In genomic region chr11:102486584-102486983, GRCh38 we compare ENCODE assay signal across 21 cellular contexts. TPM values are rescaled to one million over a fixed set of nuclear protein-coding genes. Genes with fewer than 3 reads are reported as not detected.
DNase-seq lines count a peak whose midpoint lies in the region; ATAC-seq, FAIRE-seq and TF ChIP-seq lines count a peak whose summit lies in the region.
"Had no signal": no experiment of that assay in that cellular context is flagged by ENCODE, and none has a peak within 500 bp of the region (broad histone marks: within the 10 kb centered on the region; RNA-seq: fewer than 3 reads in every experiment).

No MANE protein-coding gene starts in this region.

- DNase-seq in GM19239 (ENCODE audit: insufficient read length, low spot score) (no peak), GM23338 (ENCODE audit: low spot score) (peak; percentile 37), IMR-90 (no peak), endodermal cell (no peak), prostate gland (ENCODE audit: low spot score) (no peak), NCI-H82 treated with DMSO at 0.1 percent for 48 hours (lab: John Stamatoyannopoulos, UW; ENCODE audit: unreplicated experiment) (no peak), NK-92 (lab: John Stamatoyannopoulos, UW; ENCODE audit: unreplicated experiment) (no peak), CD1c-positive myeloid dendritic cell (ENCODE audit: extremely low spot score) (no peak)
- DNase-seq: C1 segment of cervical spinal cord; CD4-positive, CD25-positive, alpha-beta regulatory T cell; CD8-positive, alpha-beta T cell; DMS 273 treated with DMSO at 0.1 percent for 48 hours; DMS79; EL; GDM1; GM23248; HFFc6 had no signal

- H3K4me1 ChIP-seq in GM23338 (ENCODE audit: insufficient read depth): no peaks in the 10 kb centered on the region
- peaks cover 3% of the 10 kb centered on the region for H3K4me1 ChIP-seq in IMR-90 (ENCODE audit: control insufficient read depth, insufficient read depth, low read length)
- peaks cover 2% of the 10 kb centered on the region for H3K4me1 ChIP-seq in endodermal cell (ENCODE audit: control insufficient read depth, insufficient read depth, low read length)
- H3K4me1 ChIP-seq in prostate gland (replicated peaks): no peaks in the 10 kb centered on the region

- H3K27me3 ChIP-seq in GM23338 (ENCODE audit: insufficient read depth) (no peaks in the 10 kb centered on the region), IMR-90 (ENCODE audit: control insufficient read depth, insufficient read depth, low read length) (no peaks in the 10 kb centered on the region; the same call in 1 of the 2 replicates), endodermal cell (ENCODE audit: control insufficient read depth, insufficient read depth, low read length, poor library complexity, severe bottlenecking) (no peaks in the 10 kb centered on the region), prostate gland (replicated peaks; ENCODE audit: insufficient read depth) (no peaks in the 10 kb centered on the region)

- no peaks in the 10 kb centered on the region for H3K79me1 ChIP-seq in IMR-90 (ENCODE audit: low read depth in 1 of 2, low read length in 2 of 2)

- H3K4ac ChIP-seq in IMR-90 (ENCODE audit: low read depth, low read length): no peak overlapping the region

- H3K4me3 ChIP-seq in GM23338 (no peak overlapping the region), IMR-90 (ENCODE audit: insufficient read depth, low read depth, low read length) (no peak overlapping the region), endodermal cell (ENCODE audit: low read length) (no peak overlapping the region), prostate gland (no peak overlapping the region)
- H3K4me3 ChIP-seq: GM12878, GM23248, HAP-1 had no signal

- no peak for TF ChIP-seq POLR2A in IMR-90 (IDR thresholded peaks at IDR 0.05; ENCODE audit: low read depth, low read length)
- TF ChIP-seq POLR2A in prostate gland (IDR thresholded peaks at IDR 0.05): no peak

- H3K9ac ChIP-seq in IMR-90 (ENCODE audit: low read depth, low read length) (no peak overlapping the region), endodermal cell (ENCODE audit: extremely low read depth, low read length, poor library complexity, severe bottlenecking) (no peak overlapping the region)
- H3K9ac ChIP-seq: GM23248 had no signal

- dilution Hi-C loops in IMR-90 (cut with HindIII; ENCODE audit: low sequenced_read_pairs, unreplicated experiment): no loop called here

- FAIRE-seq in GM19239 (lab: Jason Lieb, UNC): peak; percentile 45
- FAIRE-seq: D721Med, GM12878 had no signal

- no peak overlapping the region for H4K91ac ChIP-seq in IMR-90 (ENCODE audit: insufficient read depth, low read depth, low read length)

- no peak overlapping the region for H2AK5ac ChIP-seq in IMR-90 (ENCODE audit: low read depth, low read length)

- H3F3A ChIP-seq in GM23338 (replicated peaks; ENCODE audit: low read depth): no peaks in the 10 kb centered on the region

- CTCF ChIA-PET in IMR-90 (lab: Yijun Ruan, JAX): no interaction called here

- no peak for TF ChIP-seq RAD21 in IMR-90 (IDR thresholded peaks at IDR 0.05; ENCODE audit: low read length)

- no TSS peak for BruUV-seq in IMR-90 (replicated peaks; lab: Mats Ljungman, UMichigan)

- H3K9me3 Mint-ChIP-seq in GM23338: no peaks in the 10 kb centered on the region
- no peaks in the 10 kb centered on the region for H3K9me3 Mint-ChIP-seq in endodermal cell
- H3K9me3 Mint-ChIP-seq: CD4-positive, CD25-positive, alpha-beta regulatory T cell; CD8-positive, alpha-beta T cell; HFFc6 had no signal

- H2BK15ac ChIP-seq in IMR-90 (ENCODE audit: low read depth, low read length): no peak overlapping the region

- no peaks in the 10 kb centered on the region for H3K9me1 ChIP-seq in IMR-90 (ENCODE audit: insufficient read depth, low read length)

- no peaks in the 10 kb centered on the region for H3K9me3 ChIP-seq in IMR-90 (ENCODE audit: control insufficient read depth, insufficient read depth, low read length)
- no peaks in the 10 kb centered on the region for H3K9me3 ChIP-seq in endodermal cell (ENCODE audit: control insufficient read depth, low read length)
- no peaks in the 10 kb centered on the region for H3K9me3 ChIP-seq in prostate gland
- H3K9me3 ChIP-seq: HAP-1 had no signal

- no peak overlapping the region for H2BK120ac ChIP-seq in IMR-90 (ENCODE audit: low read depth, low read length)

- H3K56ac ChIP-seq in IMR-90 (ENCODE audit: extremely low read depth, insufficient read depth, low read length): no peak overlapping the region

- no peaks in the 10 kb centered on the region for H3K36me3 ChIP-seq in GM23338 (ENCODE audit: insufficient read depth)
- H3K36me3 ChIP-seq in IMR-90 (ENCODE audit: control insufficient read depth, insufficient read depth, low read length): no peaks in the 10 kb centered on the region
- no peaks in the 10 kb centered on the region for H3K36me3 ChIP-seq in endodermal cell (ENCODE audit: control insufficient read depth, insufficient read depth, low read length)
- H3K36me3 ChIP-seq in prostate gland: no peaks in the 10 kb centered on the region
- H3K36me3 ChIP-seq: HAP-1 had no signal

- H3K4me2 ChIP-seq in GM23338 (no peak overlapping the region), IMR-90 (ENCODE audit: low read depth, low read length) (no peak overlapping the region)

- H3K4me3 Mint-ChIP-seq in GM23338 (no peak overlapping the region), endodermal cell (no peak overlapping the region)
- H3K4me3 Mint-ChIP-seq: CD4-positive, CD25-positive, alpha-beta regulatory T cell; CD8-positive, alpha-beta T cell; HFFc6 had no signal

- H2BK20ac ChIP-seq in IMR-90 (ENCODE audit: low read depth, low read length): no peak overlapping the region

- H3K27ac ChIP-seq in GM23338 (ENCODE audit: low read depth) (no peak overlapping the region), IMR-90 (ENCODE audit: insufficient read depth, low read length) (no peak overlapping the region), endodermal cell (ENCODE audit: low read depth, low read length) (no peak overlapping the region), prostate gland (no peak overlapping the region)
- H3K27ac ChIP-seq: GM23248 had no signal

- H4K20me1 ChIP-seq in GM23338 (replicated peaks; ENCODE audit: insufficient read depth) (no peaks in the 10 kb centered on the region), IMR-90 (ENCODE audit: insufficient read depth, low read length) (no peaks in the 10 kb centered on the region)

- 100% methylated on average over 1 of the region's 2 CpGs; no CpG with 5 or more reads in 1 of the 2 experiments for WGBS in IMR-90 (ENCODE audit: extremely low coverage in 2 of 2, insufficient read length in 1 of 2), 2 experiments
- 88 to 100% methylated on average over 1 to 2 of the region's 2 CpGs for WGBS in endodermal cell (ENCODE audit: insufficient coverage in 1 of 2, insufficient read length in 1 of 2), 2 experiments
- WGBS in prostate gland: 90% methylated on average over 2 of the region's 2 CpGs

- H3K18ac ChIP-seq in IMR-90 (ENCODE audit: low read depth, low read length): no peak overlapping the region

- in situ Hi-C loops in IMR-90 (cut with MboI; ENCODE audit: low sequenced_read_pairs): loop anchor here (25.0 kb wide), 1 partner anchor 1049 kb away; no protein-coding TSS in a partner anchor

- H2AK9ac ChIP-seq in IMR-90 (replicated peaks; ENCODE audit: low read depth, low read length, poor library complexity): no peak overlapping the region

- TF ChIP-seq CTCF in GM23338 (conservative IDR thresholded peaks at IDR 0.05; ENCODE audit: low read depth in 2 of 2) (peak in 1 of 2 experiments; percentile 15; a peak in 1 of 4 replicates), IMR-90 (conservative IDR thresholded peaks at IDR 0.05; ENCODE audit: low read depth, low read length) (no peak), endodermal cell (conservative IDR thresholded peaks at IDR 0.05) (peak; percentile 58), prostate gland (IDR thresholded peaks at IDR 0.05) (no peak)

- H4K8ac ChIP-seq in IMR-90 (ENCODE audit: low read depth in 2 of 2, low read length in 2 of 2): no peak overlapping the region

- H3K4me1 Mint-ChIP-seq in GM23338 (0 out of 3 replicates have a peak, but pooled peaks cover 4% of the 10 kb centered on the region), endodermal cell (peaks cover 2% of the 10 kb centered on the region)

- no peaks in the 10 kb centered on the region for H3K79me2 ChIP-seq in GM23338 (replicated peaks; ENCODE audit: insufficient read depth)

- POLR2A ChIA-PET in IMR-90 (lab: Charles Lee; ENCODE audit: unreplicated experiment): no interaction called here

- no peaks in the 10 kb centered on the region for H3K9me2 ChIP-seq in GM23338 (ENCODE audit: insufficient read depth)

- peak overlapping the region; percentile 23; the same call in 1 of the 2 replicates for H3K23ac ChIP-seq in IMR-90 (ENCODE audit: low read depth, low read length)

- no peak overlapping the region for H4K5ac ChIP-seq in IMR-90 (ENCODE audit: low read depth, low read length)

- intact Hi-C loops in IMR-90 (cut with micrococcal nuclease) (no loop called here), prostate gland (cut with DNase I) (no loop called here)

- H3K27me3 Mint-ChIP-seq in GM23338 (ENCODE audit: insufficient read depth, low read depth, poor library complexity) (peaks cover 2% of the 10 kb centered on the region), endodermal cell (ENCODE audit: insufficient read depth) (no peaks in the 10 kb centered on the region)

- no peak overlapping the region for H2AFZ ChIP-seq in GM23338
- no peak overlapping the region for H2AFZ ChIP-seq in IMR-90 (replicated peaks; ENCODE audit: low read length, poor library complexity)
- H2AFZ ChIP-seq: GM23248 had no signal

- no peak overlapping the region for H3K27ac Mint-ChIP-seq in GM23338
- H3K27ac Mint-ChIP-seq in endodermal cell: no peak overlapping the region
- H3K27ac Mint-ChIP-seq: CD4-positive, CD25-positive, alpha-beta regulatory T cell; CD8-positive, alpha-beta T cell; HFFc6 had no signal

- H3K14ac ChIP-seq in IMR-90 (replicated peaks; ENCODE audit: low read depth, low read length): no peak overlapping the region

- H3K36me3 Mint-ChIP-seq in GM23338 (ENCODE audit: low read depth) (no peaks in the 10 kb centered on the region), endodermal cell (ENCODE audit: low read depth) (no peaks in the 10 kb centered on the region)
- H3K36me3 Mint-ChIP-seq: CD4-positive, CD25-positive, alpha-beta regulatory T cell; CD8-positive, alpha-beta T cell had no signal

- no peak overlapping the region for H2BK5ac ChIP-seq in IMR-90 (ENCODE audit: low read depth, low read length, poor library complexity, severe bottlenecking)

- no peak; the same call in 2 of the 3 replicates for ATAC-seq in GM23338
- ATAC-seq in IMR-90 (ENCODE audit: low read depth): no peak
- ATAC-seq: CD8-positive, alpha-beta T cell; GM12878 had no signal

RNA-seq across cellular contexts. Expression of gene TMEM123, which starts 34.0 kb away (rescaled TPM):
- 61.0 and 63.0 TPM in 2 replicates for total RNA-seq in GM23338 (2014; rRNA removed; shearing (Covaris generic))
- polyA plus RNA-seq in GM23338 (2016; fragmentation: Nextera tagmentation; extraction: Ambion mirVana): 37.6 and 44.1 TPM in 2 replicates
- 127 and 138 TPM in 2 replicates for total RNA-seq in IMR-90 (2012; rRNA removed)
- polyA plus RNA-seq in IMR-90 (2012; rRNA removed): 96.9 and 191 TPM in 2 replicates
- 27.3 and 34.3 TPM in 2 replicates for polyA plus RNA-seq in IMR-90 (2012; cell fraction: cytosol; rRNA removed)
- 5.9 and 19.4 TPM in 2 replicates for polyA plus RNA-seq in IMR-90 (2012; cell fraction: nucleus; rRNA removed; ENCODE audit: low replicate concordance)
- total RNA-seq in endodermal cell: 100 to 1,000 TPM; 216 to 256 TPM
- 193 TPM for polyA plus RNA-seq in endodermal cell (2013, experiment 1 of 2)
- polyA plus RNA-seq in endodermal cell (2013, experiment 2 of 2): 178 TPM
- 100 to 1,000 TPM; 205 to 227 TPM for total RNA-seq in prostate gland

RNA-seq across cellular contexts. Expression of gene MMP7, which starts 44.0 kb away (rescaled TPM):
- not detected in 2 replicates for total RNA-seq in GM23338 (2014; rRNA removed; shearing (Covaris generic))
- polyA plus RNA-seq in GM23338 (2016; fragmentation: Nextera tagmentation; extraction: Ambion mirVana): not detected in 2 replicates
- total RNA-seq in IMR-90 (2012; rRNA removed): not detected in 2 replicates
- polyA plus RNA-seq in IMR-90 (2012; rRNA removed): not detected in 2 replicates
- polyA plus RNA-seq in IMR-90 (2012; cell fraction: cytosol; rRNA removed): not detected in 2 replicates
- polyA plus RNA-seq in IMR-90 (2012; cell fraction: nucleus; rRNA removed; ENCODE audit: low replicate concordance): not detected in 2 replicates
- not detected for total RNA-seq in endodermal cell
- 0.28 TPM for polyA plus RNA-seq in endodermal cell (2013, experiment 1 of 2)
- polyA plus RNA-seq in endodermal cell (2013, experiment 2 of 2): 0.66 TPM
- total RNA-seq in prostate gland: 100 to 1,000 TPM; 115 to 171 TPM
- total RNA-seq: CD4-positive, CD25-positive, alpha-beta regulatory T cell; CD8-positive, alpha-beta T cell; GM23248; HFFc6 had no signal
- polyA plus RNA-seq: BJ, GM23248 had no signal

Comparison
In these comparisons a context has a peak if more than half of its experiments do, and no peak if none do; other contexts are left out.
1. RNA of gene MMP7, which starts 44.0 kb away (total RNA-seq): 115 to 171 TPM in prostate gland; not detected in GM23338, not detected in IMR-90 and not detected in endodermal cell; every median in the first group is over 100 times any median in the second.